Comparison of ENCODE assay signal across 9 cellular contexts in the genomic region with DNA sequence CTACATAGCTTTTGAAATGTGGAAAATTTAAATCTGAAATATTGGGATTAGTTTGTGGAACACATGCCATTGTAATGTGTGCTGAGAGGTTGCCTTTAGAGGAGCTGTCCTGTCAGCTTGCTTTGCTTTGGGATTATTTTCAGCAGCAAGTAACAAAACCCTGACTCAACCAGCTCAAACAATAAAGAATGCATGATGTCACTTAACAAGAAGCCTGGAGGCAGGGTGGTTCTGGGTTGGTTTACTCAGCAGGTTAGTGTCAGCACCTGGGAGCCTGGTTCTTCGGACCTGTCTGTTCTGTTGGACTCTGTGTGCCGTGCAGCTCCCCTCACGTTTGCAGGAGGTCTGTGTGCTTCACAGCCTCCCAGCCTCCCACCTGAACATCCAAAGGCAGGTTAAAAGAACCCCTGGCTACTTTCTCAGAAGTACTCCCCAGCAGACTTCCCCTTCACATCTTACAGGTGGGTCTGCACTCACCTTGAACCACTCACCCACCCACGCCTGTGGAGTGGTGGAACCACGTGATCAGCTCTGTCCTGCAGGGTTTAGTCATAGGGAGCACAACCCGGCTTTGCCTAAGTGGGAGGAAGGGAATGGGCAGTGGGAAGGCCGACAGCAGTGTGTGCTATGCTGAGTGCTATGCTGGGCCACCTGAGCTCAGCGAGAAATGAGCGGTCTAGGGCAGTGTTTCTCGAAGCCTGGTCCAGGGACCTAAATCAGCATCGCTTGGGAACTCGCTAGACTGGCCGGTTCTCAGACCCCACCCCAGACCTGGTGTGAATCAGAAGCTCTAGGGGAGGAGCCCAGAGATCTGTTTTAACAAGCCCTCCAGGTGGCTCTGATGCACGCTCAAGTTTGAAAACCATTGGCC. TPM values are rescaled to one million over a fixed set of nuclear protein-coding genes. Genes with fewer than 3 reads are reported as not detected.
DNase-seq lines count a peak whose midpoint lies in the region; ATAC-seq and TF ChIP-seq lines count a peak whose summit lies in the region.
"Had no signal": no experiment of that assay in that cellular context is flagged by ENCODE, and none has a peak within 500 bp of the region (broad histone marks: within the 10 kb centered on the region; RNA-seq: fewer than 3 reads in every experiment).

No MANE protein-coding gene starts in this region.

- peaks cover 63% of the 10 kb centered on the region for H3K4me1 Mint-ChIP-seq in CD14-positive monocyte
- H3K4me1 Mint-ChIP-seq in activated naive CD8-positive, alpha-beta T cell treated with anti-CD3 and anti-CD28 coated beads, Interleukin-2, amount 10 ng/mL, durations not matched to agents 7 days and 5 days = peaks cover 70% of the 10 kb centered on the region

- no peak overlapping the region for H3K4me3 Mint-ChIP-seq in CD14-positive monocyte
- H3K4me3 Mint-ChIP-seq in activated naive CD8-positive, alpha-beta T cell treated with anti-CD3 and anti-CD28 coated beads, Interleukin-2, amount 10 ng/mL, durations not matched to agents 7 days and 5 days = peak overlapping the region; percentile 39
- H3K4me3 Mint-ChIP-seq: neural crest cell had no signal

- DNase-seq in CD14-positive monocyte (ENCODE audit: low spot score) (no peak), HT-29 (ENCODE audit: low spot score) (peak; percentile 88), kidney tubule cell (ENCODE audit: low spot score) (peak; percentile 92), transverse colon (no peak), SKM-1 treated with dmso at 0.1 percent for 144 hours (lab: John Stamatoyannopoulos, UW; ENCODE audit: unreplicated experiment) (no peak), GM13976 (ENCODE audit: low spot score) (no peak)
- DNase-seq in activated naive CD8-positive, alpha-beta T cell treated with anti-CD3 and anti-CD28 coated beads, Interleukin-2, amount 10 ng/mL, durations not matched to agents 7 days and 5 days = no peak

- intact Hi-C loops in CD14-positive monocyte (cut with micrococcal nuclease) (no loop called here), transverse colon (cut with DNase I; ENCODE audit: low total_unique reads) (no loop called here)

- POLR2A ChIA-PET in activated naive CD8-positive, alpha-beta T cell treated with anti-CD3 and anti-CD28 coated beads, Interleukin-2, amount 10 ng/mL, durations not matched to agents 7 days and 5 days (lab: Charles Lee) = interaction anchor here (0.6 to 6.9 kb wide), 11 partner anchors 8 to 65 kb away, joined by 3 to 72 read pairs (median 3); a partner anchor contains a TSS

- TF ChIP-seq EP300 in transverse colon (IDR thresholded peaks at IDR 0.05; ENCODE audit: low read depth) = no peak

- TF ChIP-seq CTCF in CD14-positive monocyte (IDR thresholded peaks at IDR 0.05) (no peak), transverse colon (IDR thresholded peaks at IDR 0.05) (no peak), GM13976 (IDR thresholded peaks at IDR 0.05; ENCODE audit: borderline replicate concordance, control extremely low read depth, extremely low read depth, insufficient read depth, missing control alignments) (no peak)

- no peaks in the 10 kb centered on the region for H3K9me3 Mint-ChIP-seq in CD14-positive monocyte
- H3K9me3 Mint-ChIP-seq in activated naive CD8-positive, alpha-beta T cell treated with anti-CD3 and anti-CD28 coated beads, Interleukin-2, amount 10 ng/mL, durations not matched to agents 7 days and 5 days = no peaks in the 10 kb centered on the region
- H3K9me3 Mint-ChIP-seq: neural crest cell had no signal

- no peaks in the 10 kb centered on the region for H3K9me3 ChIP-seq in transverse colon

- H3K4me1 ChIP-seq in transverse colon = peaks cover 5 to 41% (median 31%) of the 10 kb centered on the region in 4 donors

- no peaks in the 10 kb centered on the region for H3K36me3 ChIP-seq in transverse colon

- H3K27me3 ChIP-seq in transverse colon = no peaks in the 10 kb centered on the region

- H3K36me3 Mint-ChIP-seq in CD14-positive monocyte = peaks cover 35 to 42% of the 10 kb centered on the region in 2 donors
- H3K36me3 Mint-ChIP-seq in activated naive CD8-positive, alpha-beta T cell treated with anti-CD3 and anti-CD28 coated beads, Interleukin-2, amount 10 ng/mL, durations not matched to agents 7 days and 5 days = peaks cover 17% of the 10 kb centered on the region

- no peaks in the 10 kb centered on the region for H3K27me3 Mint-ChIP-seq in CD14-positive monocyte (ENCODE audit: low read depth in 3 of 3)
- no peaks in the 10 kb centered on the region for H3K27me3 Mint-ChIP-seq in activated naive CD8-positive, alpha-beta T cell treated with anti-CD3 and anti-CD28 coated beads, Interleukin-2, amount 10 ng/mL, durations not matched to agents 7 days and 5 days

- no peak for ATAC-seq in activated naive CD8-positive, alpha-beta T cell treated with anti-CD3 and anti-CD28 coated beads, Interleukin-2, amount 10 ng/mL, durations not matched to agents 7 days and 5 days (ENCODE audit: low read depth)
- no peak for ATAC-seq in HG03457 (IDR thresholded peaks at IDR 0.05; ENCODE audit: unreplicated experiment)

- TF ChIP-seq POLR2A in transverse colon (IDR thresholded peaks at IDR 0.05) = no peak

- WGBS in transverse colon (ENCODE audit: low coverage in 1 of 2), 2 donors = 57% methylated on average over 14 of the region's 14 CpGs; no CpG with 5 or more reads in 1 of the 2 donors

- peak overlapping the region; percentile 19 to 78 (median 60) for H3K27ac ChIP-seq in transverse colon

- peak overlapping the region in 6 of 7 donors; percentile 49 to 96 (median 92) for H3K27ac Mint-ChIP-seq in CD14-positive monocyte
- H3K27ac Mint-ChIP-seq in activated naive CD8-positive, alpha-beta T cell treated with anti-CD3 and anti-CD28 coated beads, Interleukin-2, amount 10 ng/mL, durations not matched to agents 7 days and 5 days = peak overlapping the region; percentile 95

- in situ Hi-C loops in transverse colon (cut with MboI; ENCODE audit: low pct_ligation_motif_present in 1 of 4, low pct_unique_long_range_greater_than_20kb in 1 of 4, low sequenced_read_pairs in 3 of 4) (no loop called here), GM13976 (cut with MboI; ENCODE audit: low sequenced_read_pairs, unreplicated experiment) (no loop called here)

- no peak overlapping the region for H3K4me3 ChIP-seq in transverse colon

RNA-seq across cellular contexts. Expression of a gene that starts 20.4 kb away (rescaled TPM):
- 10 to 100 TPM; 11.2 to 26.0 TPM for polyA plus RNA-seq in CD14-positive monocyte
- total RNA-seq in HT-29 (2014; rRNA removed; shearing (Covaris generic)) = 4.6 and 6.3 TPM in 2 replicates
- total RNA-seq in activated naive CD8-positive, alpha-beta T cell treated with anti-CD3 and anti-CD28 coated beads, Interleukin-2, amount 10 ng/mL, durations not matched to agents 7 days and 5 days = 10 to 100 TPM; 51.8 to 57.2 TPM
- 10 to 100 TPM in 2 of 4 donors, 1 to 10 TPM in 2; 5.2 to 14.8 (median 8.3) TPM for total RNA-seq in transverse colon

Comparison
In these comparisons a context has a peak if more than half of its experiments do, and no peak if none do; other contexts are left out.
1. DNase-seq: peak in HT-29 (single experiment) and kidney tubule cell (single experiment); none in CD14-positive monocyte (single experiment), activated naive CD8-positive, alpha-beta T cell treated with anti-CD3 and anti-CD28 coated beads, Interleukin-2, amount 10 ng/mL, durations not matched to agents 7 days and 5 days (single experiment), transverse colon (single experiment), SKM-1 treated with dmso at 0.1 percent for 144 hours (single experiment) and GM13976 (single experiment).